Comparison of ENCODE assay signal across 31 cellular contexts in the genomic region with DNA sequence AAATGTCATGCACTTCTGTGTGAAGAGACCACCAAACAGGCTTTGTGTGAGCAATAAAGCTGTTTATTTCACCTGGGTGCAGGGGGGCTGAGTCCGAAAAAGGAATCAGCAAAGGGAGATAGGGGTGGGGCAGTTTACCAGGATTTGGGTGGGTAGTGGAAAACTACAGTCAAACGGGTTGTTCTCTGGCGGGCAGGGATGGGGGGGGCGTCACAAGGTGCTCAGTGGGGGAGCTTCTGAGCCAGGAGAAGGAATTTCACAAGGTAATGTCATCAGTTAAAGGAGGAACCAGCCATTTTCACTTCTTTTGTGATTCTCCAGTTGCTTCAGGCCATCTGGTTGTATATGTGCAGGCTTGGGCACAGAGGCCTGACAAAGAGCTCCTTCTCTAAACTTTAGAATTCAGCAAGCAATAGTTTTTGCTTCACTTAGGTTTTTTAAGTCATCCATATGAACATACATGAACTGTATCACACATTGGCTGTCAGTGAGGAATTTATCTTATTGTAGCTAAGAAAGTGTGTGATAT.
"Had no signal": no experiment of that assay in that cellular context is flagged by ENCODE, and none has a peak within 500 bp of the region (broad histone marks: within the 10 kb centered on the region; RNA-seq: fewer than 3 reads in every experiment).

No MANE protein-coding gene starts in this region.

- H3K36me3 ChIP-seq: esophagus muscularis mucosa, gastrocnemius medialis, heart left ventricle, WERI-Rb-1 had no signal

- H3K4me3 ChIP-seq: body of pancreas, coronary artery, dorsolateral prefrontal cortex, esophagus muscularis mucosa, gastrocnemius medialis, heart left ventricle had no signal

- DNase-seq: activated B cell treated with CpG ODN at 0.5 μM for 24 hours; activated CD4-positive, alpha-beta T cell treated with anti-CD3 and anti-CD28 coated beads for 48 hours; activated CD4-positive, alpha-beta T cell treated with anti-CD3 and anti-CD28 coated beads, Interleukin-2, amount 50 U/mL, for 1 hour; activated CD4-positive, alpha-beta T cell treated with anti-CD3 and anti-CD28 coated beads, Interleukin-2, amount 50 U/mL, for 48 hours; activated CD8-positive, alpha-beta memory T cell treated with anti-CD3 and anti-CD28 coated beads for 24 hours; activated CD8-positive, alpha-beta T cell treated with anti-CD3 and anti-CD28 coated beads for 36 hours; activated effector memory CD4-positive, alpha-beta T cell treated with Interleukin-2 at 50 U/mL for 16 hours; activated gamma-delta T cell treated with Interleukin-2 at 50 U/mL for 16 hours; activated naive CD4-positive, alpha-beta T cell treated with anti-CD3 and anti-CD28 coated beads, Interleukin-2, amount 50 U/mL, for 16 hours; activated naive CD4-positive, alpha-beta T cell treated with Interleukin-2 at 50 U/mL for 16 hours; activated T-cell treated with anti-CD3 and anti-CD28 coated beads, Interleukin-2, amount 50 U/mL, for 4 hours; amniotic stem cell; anterior cingulate cortex; body of pancreas; caudate nucleus; cerebellar nuclear complex; dorsolateral prefrontal cortex; effector memory CD4-positive, alpha-beta T cell; erythroblast; foreskin keratinocyte; gastrocnemius medialis; glutamatergic neuron; heart left ventricle; T-helper 1 cell; T-helper 17 cell; T1000; WERI-Rb-1 had no signal

- ATAC-seq: activated CD4-positive, CD25-positive, alpha-beta regulatory T cell treated with anti-CD3 and anti-CD28 coated beads, Interleukin-2, amount 50 U/mL, for 24 hours; activated CD8-positive, alpha-beta T cell treated with anti-CD3 and anti-CD28 coated beads for 36 hours; activated T-cell treated with anti-CD3 and anti-CD28 coated beads, Interleukin-2, amount 50 U/mL, for 4 hours; activated T-helper 17 cell treated with anti-CD3 and anti-CD28 coated beads, Interleukin-2, amount 50 U/mL, for 72 hours; body of pancreas; foreskin keratinocyte; gastrocnemius medialis; heart left ventricle; T-helper 17 cell had no signal

- H3K4me1 ChIP-seq: body of pancreas, gastrocnemius medialis had no signal

- H3K27ac ChIP-seq: body of pancreas, coronary artery, dorsolateral prefrontal cortex, esophagus muscularis mucosa, foreskin keratinocyte, gastrocnemius medialis, heart left ventricle, WERI-Rb-1 had no signal

- H3K27me3 ChIP-seq: body of pancreas, esophagus muscularis mucosa, foreskin keratinocyte, gastrocnemius medialis, heart left ventricle had no signal

- H3K9me3 ChIP-seq: body of pancreas, esophagus muscularis mucosa, gastrocnemius medialis, heart left ventricle had no signal
